13 cellular contexts compared by ENCODE assay signal in genomic region chr16:8712589-8713361, GRCh38. TPM values are rescaled to one million over a fixed set of nuclear protein-coding genes. Genes with fewer than 3 reads are reported as not detected.
DNase-seq lines count a peak whose midpoint lies in the region; ATAC-seq and TF ChIP-seq lines count a peak whose summit lies in the region.
"Had no signal": no experiment of that assay in that cellular context is flagged by ENCODE, and none has a peak within 500 bp of the region (broad histone marks: within the 10 kb centered on the region; RNA-seq: fewer than 3 reads in every experiment).

No MANE protein-coding gene starts in this region.

- H2AFZ ChIP-seq in GM23338: 0 out of 2 replicates have a peak overlapping the region, but pooled peaks have one; percentile 11

- peak overlapping the region; percentile 72 for H3K4me2 ChIP-seq in GM23338
- H3K4me2 ChIP-seq: BLaER1 treated with 17β-estradiol and CSF1 and Interleukin-3, amounts not matched to agents 10 nM and 100 nM had no signal

- H4K20me1 ChIP-seq in GM23338 (replicated peaks; ENCODE audit: insufficient read depth): peaks cover 3% of the 10 kb centered on the region; the same call in 1 of the 2 replicates

- POLR2A ChIA-PET in CD4-positive, alpha-beta T cell (lab: Charles Lee): no interaction called here

- TF ChIP-seq CTCF in GM23338 (conservative IDR thresholded peaks at IDR 0.05; ENCODE audit: low read depth in 2 of 2): peak; percentile 15 to 45; a peak in 1 of 4 replicates
- no peak for TF ChIP-seq CTCF in CD4-positive, alpha-beta T cell (IDR thresholded peaks at IDR 0.05)

- peaks cover 3% of the 10 kb centered on the region for H3K27me3 Mint-ChIP-seq in GM23338 (ENCODE audit: insufficient read depth, low read depth, poor library complexity)
- no peaks in the 10 kb centered on the region for H3K27me3 Mint-ChIP-seq in CD4-positive, alpha-beta T cell

- no peaks in the 10 kb centered on the region for H3K9me2 ChIP-seq in GM23338 (ENCODE audit: insufficient read depth)

- no peaks in the 10 kb centered on the region for H3K27me3 ChIP-seq in GM23338 (ENCODE audit: insufficient read depth)
- H3K27me3 ChIP-seq in CD4-positive, alpha-beta T cell (ENCODE audit: control insufficient read depth, insufficient read depth, low read length): no peaks in the 10 kb centered on the region
- H3K27me3 ChIP-seq: BLaER1 treated with 17β-estradiol and CSF1 and Interleukin-3, amounts not matched to agents 10 nM and 100 nM; neutrophil had no signal

- CTCF ChIA-PET in CD4-positive, alpha-beta T cell (lab: Charles Lee): no interaction called here

- no peaks in the 10 kb centered on the region; the same call in 1 of the 2 replicates for H3F3A ChIP-seq in GM23338 (replicated peaks; ENCODE audit: low read depth)

- peak overlapping the region; percentile 73 for H3K4me3 Mint-ChIP-seq in GM23338
- H3K4me3 Mint-ChIP-seq in CD4-positive, alpha-beta T cell: no peak overlapping the region

- ATAC-seq in GM23338 (peak; percentile 91), GM18873 (IDR thresholded peaks at IDR 0.05; ENCODE audit: low FRiP score, unreplicated experiment) (no peak)
- ATAC-seq in CD4-positive, alpha-beta T cell (ENCODE audit: poor library complexity): no peak

- no peaks in the 10 kb centered on the region for H3K9me3 ChIP-seq in CD4-positive, alpha-beta T cell (ENCODE audit: control insufficient read depth, low read length)
- H3K9me3 ChIP-seq: neutrophil had no signal

- no peak overlapping the region for H3K27ac Mint-ChIP-seq in GM23338
- no peak overlapping the region for H3K27ac Mint-ChIP-seq in CD4-positive, alpha-beta T cell

- intact Hi-C loops in CD4-positive, alpha-beta T cell (cut with DNase I, micrococcal nuclease): no loop called here

- peaks cover 22% of the 10 kb centered on the region for H3K4me1 Mint-ChIP-seq in GM23338
- H3K4me1 Mint-ChIP-seq in CD4-positive, alpha-beta T cell (ENCODE audit: low read depth): no peaks in the 10 kb centered on the region

- H3K27ac ChIP-seq in GM23338 (ENCODE audit: low read depth): no peak overlapping the region
- no peak overlapping the region for H3K27ac ChIP-seq in CD4-positive, alpha-beta T cell (ENCODE audit: low read depth, low read length)
- H3K27ac ChIP-seq: BLaER1 treated with 17β-estradiol and CSF1 and Interleukin-3, amounts not matched to agents 10 nM and 100 nM; neutrophil had no signal

- no peaks in the 10 kb centered on the region for H3K36me3 Mint-ChIP-seq in GM23338 (ENCODE audit: low read depth)
- peaks cover 36% of the 10 kb centered on the region for H3K36me3 Mint-ChIP-seq in CD4-positive, alpha-beta T cell (ENCODE audit: low read depth)

- no peaks in the 10 kb centered on the region for H3K36me3 ChIP-seq in GM23338 (ENCODE audit: insufficient read depth)

- peak overlapping the region; percentile 50 for H3K4me3 ChIP-seq in GM23338
- H3K4me3 ChIP-seq: BLaER1 treated with 17β-estradiol and CSF1 and Interleukin-3, amounts not matched to agents 10 nM and 100 nM had no signal

- peak; percentile 82 for DNase-seq in GM23338 (ENCODE audit: low spot score)
- peak; percentile 96 for DNase-seq in NCI-H2227 treated with DMSO at 0.1 percent for 48 hours (lab: John Stamatoyannopoulos, UW)
- DNase-seq in cerebellar cortex (ENCODE audit: low spot score): peak; percentile 84
- peak; percentile 34 for DNase-seq in middle frontal gyrus (ENCODE audit: extremely low spot score, low spot score)
- DNase-seq in CD4-positive, alpha-beta T cell: no peak
- DNase-seq in UCSD-AML1 (lab: John Stamatoyannopoulos, UW; ENCODE audit: unreplicated experiment): no peak
- no peak for DNase-seq in stimulated activated naive CD4-positive, alpha-beta T cell treated with Interleukin-2 at 50 U/mL for 16 hours (lab: John Stamatoyannopoulos, UW)
- DNase-seq: IMR-90, kidney, NCI-H774 had no signal

- H3K9me3 Mint-ChIP-seq in GM23338: no peaks in the 10 kb centered on the region; the same call in 2 of the 3 replicates
- no peaks in the 10 kb centered on the region for H3K9me3 Mint-ChIP-seq in CD4-positive, alpha-beta T cell

- peaks cover 17% of the 10 kb centered on the region; the same call in 1 of the 2 replicates for H3K4me1 ChIP-seq in GM23338 (ENCODE audit: insufficient read depth)
- H3K4me1 ChIP-seq: BLaER1 treated with 17β-estradiol and CSF1 and Interleukin-3, amounts not matched to agents 10 nM and 100 nM had no signal

- H3K79me2 ChIP-seq in GM23338 (replicated peaks; ENCODE audit: insufficient read depth): no peaks in the 10 kb centered on the region

TF ChIP-seq in GM23338, 12 proteins besides CTCF, POLR2A, EP300 and RAD21 (continues in another document):
- TF ChIP-seq CREB1 (CRISPR knock-in tag; IDR thresholded peaks at IDR 0.05; ENCODE audit: low read depth) (no peak), POLR2AphosphoS5 (IDR thresholded peaks at IDR 0.05; ENCODE audit: low read depth) (no peak), ZNF114 (CRISPR knock-in tag; IDR thresholded peaks at IDR 0.05) (no peak), EZH2phosphoT487 (IDR thresholded peaks at IDR 0.05; ENCODE audit: unreplicated experiment) (no peak), STAT1 (IDR thresholded peaks at IDR 0.05; ENCODE audit: unreplicated experiment) (no peak)
- TF ChIP-seq, protein P1, sequence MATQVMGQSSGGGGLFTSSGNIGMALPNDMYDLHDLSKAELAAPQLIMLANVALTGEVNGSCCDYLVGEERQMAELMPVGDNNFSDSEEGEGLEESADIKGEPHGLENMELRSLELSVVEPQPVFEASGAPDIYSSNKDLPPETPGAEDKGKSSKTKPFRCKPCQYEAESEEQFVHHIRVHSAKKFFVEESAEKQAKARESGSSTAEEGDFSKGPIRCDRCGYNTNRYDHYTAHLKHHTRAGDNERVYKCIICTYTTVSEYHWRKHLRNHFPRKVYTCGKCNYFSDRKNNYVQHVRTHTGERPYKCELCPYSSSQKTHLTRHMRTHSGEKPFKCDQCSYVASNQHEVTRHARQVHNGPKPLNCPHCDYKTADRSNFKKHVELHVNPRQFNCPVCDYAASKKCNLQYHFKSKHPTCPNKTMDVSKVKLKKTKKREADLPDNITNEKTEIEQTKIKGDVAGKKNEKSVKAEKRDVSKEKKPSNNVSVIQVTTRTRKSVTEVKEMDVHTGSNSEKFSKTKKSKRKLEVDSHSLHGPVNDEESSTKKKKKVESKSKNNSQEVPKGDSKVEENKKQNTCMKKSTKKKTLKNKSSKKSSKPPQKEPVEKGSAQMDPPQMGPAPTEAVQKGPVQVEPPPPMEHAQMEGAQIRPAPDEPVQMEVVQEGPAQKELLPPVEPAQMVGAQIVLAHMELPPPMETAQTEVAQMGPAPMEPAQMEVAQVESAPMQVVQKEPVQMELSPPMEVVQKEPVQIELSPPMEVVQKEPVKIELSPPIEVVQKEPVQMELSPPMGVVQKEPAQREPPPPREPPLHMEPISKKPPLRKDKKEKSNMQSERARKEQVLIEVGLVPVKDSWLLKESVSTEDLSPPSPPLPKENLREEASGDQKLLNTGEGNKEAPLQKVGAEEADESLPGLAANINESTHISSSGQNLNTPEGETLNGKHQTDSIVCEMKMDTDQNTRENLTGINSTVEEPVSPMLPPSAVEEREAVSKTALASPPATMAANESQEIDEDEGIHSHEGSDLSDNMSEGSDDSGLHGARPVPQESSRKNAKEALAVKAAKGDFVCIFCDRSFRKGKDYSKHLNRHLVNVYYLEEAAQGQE (IDR thresholded peaks at IDR 0.05; ENCODE audit: unreplicated experiment): no peak
- TF ChIP-seq, protein P2, sequence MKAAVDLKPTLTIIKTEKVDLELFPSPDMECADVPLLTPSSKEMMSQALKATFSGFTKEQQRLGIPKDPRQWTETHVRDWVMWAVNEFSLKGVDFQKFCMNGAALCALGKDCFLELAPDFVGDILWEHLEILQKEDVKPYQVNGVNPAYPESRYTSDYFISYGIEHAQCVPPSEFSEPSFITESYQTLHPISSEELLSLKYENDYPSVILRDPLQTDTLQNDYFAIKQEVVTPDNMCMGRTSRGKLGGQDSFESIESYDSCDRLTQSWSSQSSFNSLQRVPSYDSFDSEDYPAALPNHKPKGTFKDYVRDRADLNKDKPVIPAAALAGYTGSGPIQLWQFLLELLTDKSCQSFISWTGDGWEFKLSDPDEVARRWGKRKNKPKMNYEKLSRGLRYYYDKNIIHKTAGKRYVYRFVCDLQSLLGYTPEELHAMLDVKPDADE (IDR thresholded peaks at IDR 0.05): no peak

RNA-seq across cellular contexts. Expression of gene ABAT, which starts 38.4 kb away (rescaled TPM):
- total RNA-seq in GM23338 (2014; rRNA removed; shearing (Covaris generic)): 3.8 and 8.8 TPM in 2 replicates
- 4.4 TPM in 2 replicates for polyA plus RNA-seq in GM23338 (2016; fragmentation: Nextera tagmentation; extraction: Ambion mirVana)
- 1 to 10 TPM; 4.1 to 4.4 TPM for total RNA-seq in CD4-positive, alpha-beta T cell

Comparison
In these comparisons a context has a peak if more than half of its experiments do, and no peak if none do; other contexts are left out.
1. DNase-seq: peak in GM23338 (single experiment), NCI-H2227 treated with DMSO at 0.1 percent for 48 hours (single experiment), cerebellar cortex (single experiment) and middle frontal gyrus (single experiment); none in CD4-positive, alpha-beta T cell (0 of 10), UCSD-AML1 (single experiment) and stimulated activated naive CD4-positive, alpha-beta T cell treated with Interleukin-2 at 50 U/mL for 16 hours (single experiment).